Comparison of ENCODE assay signal across 16 cellular contexts in genomic region chr17:65388911-65389310, GRCh38.
"Had no signal": no experiment of that assay in that cellular context is flagged by ENCODE, and none has a peak within 500 bp of the region (broad histone marks: within the 10 kb centered on the region; RNA-seq: fewer than 3 reads in every experiment).

No MANE protein-coding gene starts in this region.

- H3K4me3 ChIP-seq: lower lobe of right lung, tibial artery, uterus had no signal

- H3K4me1 ChIP-seq: lower lobe of right lung, tibial artery, uterus had no signal

- DNase-seq: activated B cell treated with CpG ODN at 0.5 μM for 24 hours; activated CD4-positive, alpha-beta T cell treated with anti-CD3 and anti-CD28 coated beads, Interleukin-2, amount 10 ng/mL, durations not matched to agents 7 days and 5 days; activated naive CD4-positive, alpha-beta T cell treated with anti-CD3 and anti-CD28 coated beads, Interleukin-2, amount 50 U/mL, for 16 hours; activated T-cell treated with anti-CD3 and anti-CD28 coated beads for 4 hours; amniotic stem cell; dermis blood vessel endothelial cell; erythroblast; hippocampal formation; lower lobe of right lung; midbrain; small intestine; T-helper 2 cell; tibial artery; uterus had no signal

- H3K27ac Mint-ChIP-seq: activated B cell treated with CpG ODN at 0.5 μM for 24 hours; activated CD4-positive, alpha-beta T cell treated with anti-CD3 and anti-CD28 coated beads, Interleukin-2, amount 10 ng/mL, durations not matched to agents 7 days and 5 days; activated T-helper 2 cell treated with anti-CD3 and anti-CD28 coated beads, Interferon-gamma antibody, Interleukin-2, Interleukin-4, amounts not matched to agents 10 μg/mL and 5 μg/mL and 100 μg/mL, durations not matched to agents 14 hours and 24 hours and 36 hours had no signal

- H3K36me3 ChIP-seq: lower lobe of right lung, tibial artery, uterus had no signal

- H3K27me3 Mint-ChIP-seq: activated CD4-positive, alpha-beta T cell treated with anti-CD3 and anti-CD28 coated beads, Interleukin-2, amount 10 ng/mL, durations not matched to agents 7 days and 5 days had no signal

- H3K4me1 Mint-ChIP-seq: activated B cell treated with CpG ODN at 0.5 μM for 24 hours had no signal

- H3K27me3 ChIP-seq: tibial artery, uterus had no signal

- H3K9me3 Mint-ChIP-seq: activated B cell treated with CpG ODN at 0.5 μM for 24 hours; activated T-helper 2 cell treated with anti-CD3 and anti-CD28 coated beads, Interferon-gamma antibody, Interleukin-2, Interleukin-4, amounts not matched to agents 10 μg/mL and 5 μg/mL and 100 μg/mL, durations not matched to agents 14 hours and 24 hours and 36 hours had no signal

- H3K4me3 Mint-ChIP-seq: activated B cell treated with CpG ODN at 0.5 μM for 24 hours; activated CD4-positive, alpha-beta T cell treated with anti-CD3 and anti-CD28 coated beads, Interleukin-2, amount 10 ng/mL, durations not matched to agents 7 days and 5 days had no signal

- H3K9me3 ChIP-seq: lower lobe of right lung, tibial artery, uterus had no signal

- FAIRE-seq: small intestine, TTC549 had no signal

- ATAC-seq: lower lobe of right lung had no signal

- H3K27ac ChIP-seq: lower lobe of right lung, tibial artery, uterus had no signal
